1 cellular context compared by ENCODE assay signal in genomic region chr17:39979021-39979660, GRCh38.
TF ChIP-seq lines count a peak whose summit lies in the region.

No MANE protein-coding gene starts in this region.

TF ChIP-seq in H1, 55 proteins besides CTCF, POLR2A, EP300 and RAD21:
- TF ChIP-seq FOSL1 (IDR thresholded peaks at IDR 0.05; ENCODE audit: insufficient read depth, low read depth, low read length) (no peak), ZNF274 (IDR thresholded peaks at IDR 0.05; ENCODE audit: borderline replicate concordance, extremely low read depth, low read length) (no peak), SIX5 (IDR thresholded peaks at IDR 0.05; ENCODE audit: low read depth, low read length) (no peak), CREB1 (IDR thresholded peaks at IDR 0.05) (no peak), JUND (IDR thresholded peaks at IDR 0.05; ENCODE audit: low read length) (no peak), BACH1 (IDR thresholded peaks at IDR 0.05; ENCODE audit: low read length) (no peak), EGR1 (IDR thresholded peaks at IDR 0.05; ENCODE audit: borderline replicate concordance, low read depth, low read length) (no peak)
